8 cellular contexts compared by ENCODE assay signal in genomic region chr9:92325991-92326500, GRCh38. TPM values are rescaled to one million over a fixed set of nuclear protein-coding genes. Genes with fewer than 3 reads are reported as not detected.
DNase-seq lines count a peak whose midpoint lies in the region; ATAC-seq, FAIRE-seq and TF ChIP-seq lines count a peak whose summit lies in the region.

No MANE protein-coding gene starts in this region.

- no peaks in the 10 kb centered on the region for H3K27me3 Mint-ChIP-seq in activated T-cell treated with anti-CD3 and anti-CD28 coated beads, Interleukin-2, amount 50 U/mL, for 24 hours

- H3K4me2 ChIP-seq in MM.1S (ENCODE audit: low read depth, low read length) = peak overlapping the region; percentile 77
- peak overlapping the region; percentile 100 for H3K4me2 ChIP-seq in K562 (ENCODE audit: insufficient read depth, low read length)

- peak overlapping the region; percentile 88 for H3K4me3 ChIP-seq in MM.1S (ENCODE audit: low read length)
- H3K4me3 ChIP-seq in K562 = peak overlapping the region; percentile 57
- peak overlapping the region; percentile 66 to 79 for H3K4me3 ChIP-seq in left lung
- peak overlapping the region; percentile 67 to 70 for H3K4me3 ChIP-seq in tibial artery

- POLR2A ChIA-PET in K562 (lab: Yijun Ruan, JAX) = interaction anchor here (1.1 to 2.4 kb wide), 8 partner anchors 9 to 344 kb away, joined by 3 to 12 read pairs (median 4); partner anchors contain the start of gene IPPK

- H3K27ac ChIP-seq in MM.1S (ENCODE audit: low read length) = peak overlapping the region; percentile 96; the same call in 1 of the 2 replicates
- peak overlapping the region; percentile 98 for H3K27ac ChIP-seq in K562 (ENCODE audit: extremely low read depth, low read depth, low read length)
- peak overlapping the region; percentile 91 to 99 for H3K27ac ChIP-seq in left lung
- H3K27ac ChIP-seq in tibial artery = peak overlapping the region; percentile 90 to 91

- H4K20me1 ChIP-seq in MM.1S (ENCODE audit: insufficient read depth, low read length) (no peaks in the 10 kb centered on the region), K562 (replicated peaks; ENCODE audit: control insufficient read depth, insufficient read depth, low read length) (no peaks in the 10 kb centered on the region)

- no TSS peak for BruUV-seq in K562 (replicated peaks; lab: Mats Ljungman, UMichigan)

- TF ChIP-seq EP300 in K562 (IDR thresholded peaks at IDR 0.05; ENCODE audit: low read length) = no peak

- H3K9me1 ChIP-seq in K562 (ENCODE audit: control insufficient read depth, insufficient read depth, low read length) = no peaks in the 10 kb centered on the region

- peaks cover 50% of the 10 kb centered on the region for H3K36me3 Mint-ChIP-seq in activated T-cell treated with anti-CD3 and anti-CD28 coated beads, Interleukin-2, amount 50 U/mL, for 24 hours (ENCODE audit: low read depth)

- peaks cover 26% of the 10 kb centered on the region for H3K4me1 ChIP-seq in MM.1S (ENCODE audit: low read length)
- H3K4me1 ChIP-seq in K562 (replicated peaks in 1 of 2; ENCODE audit: control insufficient read depth in 2 of 2, insufficient read depth in 2 of 2, low read length in 2 of 2) = peaks cover 5 to 16% of the 10 kb centered on the region in 2 experiments; a peak in 3 of 5 replicates
- H3K4me1 ChIP-seq in left lung = peaks cover 4 to 24% of the 10 kb centered on the region in 2 donors
- peaks cover 0 to 22% (median 18%) of the 10 kb centered on the region in 4 donors for H3K4me1 ChIP-seq in tibial artery

- H3K36me3 ChIP-seq in MM.1S (replicated peaks; ENCODE audit: insufficient read depth, low read length) (peaks cover 6% of the 10 kb centered on the region), K562 (ENCODE audit: control insufficient read depth, insufficient read depth, low read length) (peaks cover 31% of the 10 kb centered on the region), left lung (peaks cover 0 to 22% of the 10 kb centered on the region in 2 donors), tibial artery (peaks cover 11 to 16% (median 15%) of the 10 kb centered on the region in 3 donors)

- H3K4me3 Mint-ChIP-seq in activated T-cell treated with anti-CD3 and anti-CD28 coated beads, Interleukin-2, amount 50 U/mL, for 24 hours = peak overlapping the region; percentile 98

- no peak for TF ChIP-seq RAD21 in K562 (CRISPR knock-in tag; conservative IDR thresholded peaks at IDR 0.05 in 1 of 2, IDR thresholded peaks at IDR 0.05 in 1 of 2)

- no peaks in the 10 kb centered on the region for H3K27me3 ChIP-seq in MM.1S (replicated peaks; ENCODE audit: insufficient read depth, low read length)
- no peaks in the 10 kb centered on the region for H3K27me3 ChIP-seq in K562 (ENCODE audit: control insufficient read depth in 2 of 2, insufficient read depth in 2 of 2, low read length in 2 of 2)
- no peaks in the 10 kb centered on the region for H3K27me3 ChIP-seq in left lung
- no peaks in the 10 kb centered on the region for H3K27me3 ChIP-seq in tibial artery

- intact Hi-C loops in K562 (cut with micrococcal nuclease) (loop anchor here (2.0 to 5.0 kb wide), 3 partner anchors 33 to 189 kb away; partner anchors contain the start of gene IARS1), left lung (cut with DNase I) (no loop called here), tibial artery (cut with DNase I; ENCODE audit: low total_unique reads) (no loop called here)

- no peaks in the 10 kb centered on the region for H3K9me2 ChIP-seq in MM.1S (replicated peaks; ENCODE audit: insufficient read depth, low read length)

- H3K9me3 Mint-ChIP-seq in activated T-cell treated with anti-CD3 and anti-CD28 coated beads, Interleukin-2, amount 50 U/mL, for 24 hours = no peaks in the 10 kb centered on the region

- H3F3A ChIP-seq in MM.1S (ENCODE audit: insufficient read depth, low read length) = no peaks in the 10 kb centered on the region; the same call in 1 of the 2 replicates

- H2AFZ ChIP-seq in MM.1S (ENCODE audit: low read length) (peak overlapping the region; percentile 78), K562 (ENCODE audit: low read depth, low read length) (peak overlapping the region; percentile 93)

- under 1% methylated on average over 30 of the region's 30 CpGs for WGBS in K562 (ENCODE audit: insufficient coverage, low coverage, missing lambda C conversion rate)

- H3K9ac ChIP-seq in MM.1S (ENCODE audit: low read length) (peak overlapping the region; percentile 99), K562 (ENCODE audit: insufficient read depth in 1 of 2, low read depth in 2 of 2, low read length in 2 of 2) (peak overlapping the region; percentile 96 to 99)

- peak; percentile 81 for FAIRE-seq in K562 (lab: Jason Lieb, UNC)

- TF ChIP-seq POLR2A in K562 (conservative IDR thresholded peaks at IDR 0.05) = peak; percentile 12; the same call in 1 of the 2 replicates

- no peak for TF ChIP-seq CTCF in MM.1S (IDR thresholded peaks at IDR 0.05; ENCODE audit: low read length)
- no peak for TF ChIP-seq CTCF in K562 (IDR thresholded peaks at IDR 0.05 in 2 of 3, conservative IDR thresholded peaks at IDR 0.05 in 1 of 3; ENCODE audit: insufficient read depth in 2 of 3, low read depth in 1 of 3, low read length in 3 of 3)
- TF ChIP-seq CTCF in left lung (IDR thresholded peaks at IDR 0.05) = no peak
- TF ChIP-seq CTCF in tibial artery (IDR thresholded peaks at IDR 0.05) = no peak

- peak overlapping the region; percentile 100 for H3K27ac Mint-ChIP-seq in activated T-cell treated with anti-CD3 and anti-CD28 coated beads, Interleukin-2, amount 50 U/mL, for 24 hours

- CTCF ChIA-PET in K562 (lab: Yijun Ruan, JAX; ENCODE audit: low intra/inter-chr PET ratio) = no interaction called here

- in situ Hi-C loops in K562 (cut with MboI) = loop anchor here (10.0 kb wide), 1 partner anchor 309 kb away; no protein-coding TSS in a partner anchor

- peaks cover 47% of the 10 kb centered on the region for H3K4me1 Mint-ChIP-seq in activated T-cell treated with anti-CD3 and anti-CD28 coated beads, Interleukin-2, amount 50 U/mL, for 24 hours (ENCODE audit: low read depth)

- H3K79me2 ChIP-seq in MM.1S (ENCODE audit: low read length) = peaks cover 77% of the 10 kb centered on the region
- peaks cover 62% of the 10 kb centered on the region for H3K79me2 ChIP-seq in K562 (ENCODE audit: control insufficient read depth, insufficient read depth, low read length)

- ATAC-seq in K562 = peak; percentile 48
- peak; percentile 2 for ATAC-seq in left lung

- no peak for DNase-seq in activated T-cell treated with anti-CD3 and anti-CD28 coated beads, Interleukin-2, amount 50 U/mL, for 24 hours
- DNase-seq in activated T-cell treated with anti-CD3 and anti-CD28 coated beads, Interleukin-2, amount 50 U/mL, for 1 hour = no peak
- peak; percentile 33 for DNase-seq in MM.1S
- DNase-seq in K562 (ENCODE audit: extremely low read depth in 1 of 4, low spot score in 3 of 4) = peak in 3 of 4 experiments; percentile 15 to 51 (median 37)
- no peak for DNase-seq in left lung
- DNase-seq in tibial artery = peak in 1 of 2 donors; percentile 28
- DNase-seq in HCEC 1CT = no peak
- no peak for DNase-seq in SW480 (ENCODE audit: low spot score)

- H3K9me3 ChIP-seq in MM.1S (replicated peaks; ENCODE audit: insufficient read depth, low read length) = no peaks in the 10 kb centered on the region
- no peaks in the 10 kb centered on the region for H3K9me3 ChIP-seq in K562 (replicated peaks; ENCODE audit: control insufficient read depth, insufficient read depth, low read depth, low read length)
- no peaks in the 10 kb centered on the region for H3K9me3 ChIP-seq in left lung
- H3K9me3 ChIP-seq in tibial artery = no peaks in the 10 kb centered on the region

RNA-seq across cellular contexts. Expression of gene CENPP, which starts 0.3 kb away (rescaled TPM):
- 35.9 and 70.6 TPM in 2 replicates for total RNA-seq in K562 (2011; cell fraction: chromatin; rRNA removed; ENCODE audit: low replicate concordance)
- 8.8 and 13.2 TPM in 2 replicates for total RNA-seq in K562 (2011; cell fraction: nucleolus; rRNA removed)
- total RNA-seq in K562 (2011; cell fraction: nucleoplasm; rRNA removed) = 30.5 and 30.9 TPM in 2 replicates
- total RNA-seq in K562 (2014; rRNA removed) (16.1 and 17.7 TPM in 2 replicates), K562 (2014; rRNA removed; fragmentation: Illumina TruSeq; extraction: Trizol) (22.6 and 27.7 TPM in 2 replicates), K562 (2015; rRNA removed; fragmentation: Illumina TruSeq; extraction: Trizol) (23.4 and 28.5 TPM in 2 replicates), K562 (2021) (17.9 and 19.7 TPM in 2 replicates), left lung (1 to 10 TPM; 5.0 to 8.4 TPM)
- polyA plus RNA-seq in K562 (2011; rRNA removed) (15.0 and 17.9 TPM in 2 replicates), K562 (2014; fragmentation: Illumina TruSeq; extraction: Trizol) (24.1 and 25.8 TPM in 2 replicates), K562 (2014; fragmentation: Nextera tagmentation; extraction: Ambion mirVana) (10 to 100 TPM in 1 of 2 experiments, 1 to 10 TPM in 1; 8.0 to 10.2 TPM), K562 (2014; rRNA removed) (18.5 and 20.9 TPM in 2 replicates)
- 2.5 and 3.3 TPM in 2 replicates for polyA plus RNA-seq in K562 (2011; cell fraction: cytosol; rRNA removed)
- polyA plus RNA-seq in K562 (2011; cell fraction: nucleus; rRNA removed) = 3.6 and 3.7 TPM in 2 replicates
- polyA plus RNA-seq in K562 (2012) = 13.4 and 15.8 TPM in 2 replicates
- 12.7 and 16.5 TPM in 2 replicates for polyA minus RNA-seq in K562 (2011; rRNA and poly(A)+ RNA removed)
- 5.6 and 7.9 TPM in 2 replicates for polyA minus RNA-seq in K562 (2011; cell fraction: cytosol; rRNA and poly(A)+ RNA removed)
- polyA minus RNA-seq in K562 (2011; cell fraction: nucleus; rRNA and poly(A)+ RNA removed) = 8.3 and 17.5 TPM in 2 replicates

RNA-seq across cellular contexts. Expression of gene NOL8, which starts 0.9 kb away (rescaled TPM):
- 88.1 and 253 TPM in 2 replicates for total RNA-seq in K562 (2011; cell fraction: chromatin; rRNA removed; ENCODE audit: low replicate concordance)
- 39.0 and 50.7 TPM in 2 replicates for total RNA-seq in K562 (2011; cell fraction: nucleolus; rRNA removed)
- total RNA-seq in K562 (2011; cell fraction: nucleoplasm; rRNA removed) = 86.3 and 124 TPM in 2 replicates
- total RNA-seq in K562 (2014; rRNA removed) (46.9 and 51.3 TPM in 2 replicates), K562 (2014; rRNA removed; fragmentation: Illumina TruSeq; extraction: Trizol) (57.1 and 64.7 TPM in 2 replicates), K562 (2015; rRNA removed; fragmentation: Illumina TruSeq; extraction: Trizol) (57.4 and 64.8 TPM in 2 replicates), K562 (2021) (51.5 and 55.0 TPM in 2 replicates), left lung (10 to 100 TPM; 23.7 to 35.1 TPM)
- polyA plus RNA-seq in K562 (2011; rRNA removed) (41.3 and 51.9 TPM in 2 replicates), K562 (2014; fragmentation: Illumina TruSeq; extraction: Trizol) (66.0 and 88.8 TPM in 2 replicates), K562 (2014; fragmentation: Nextera tagmentation; extraction: Ambion mirVana) (10 to 100 TPM; 83.4 to 91.5 TPM), K562 (2014; rRNA removed) (58.7 and 62.5 TPM in 2 replicates)
- polyA plus RNA-seq in K562 (2011; cell fraction: cytosol; rRNA removed) = 7.6 and 12.9 TPM in 2 replicates
- 76.6 and 92.6 TPM in 2 replicates for polyA plus RNA-seq in K562 (2011; cell fraction: nucleus; rRNA removed)
- 31.0 and 43.3 TPM in 2 replicates for polyA plus RNA-seq in K562 (2012)
- polyA minus RNA-seq in K562 (2011; rRNA and poly(A)+ RNA removed) = 122 and 141 TPM in 2 replicates
- polyA minus RNA-seq in K562 (2011; cell fraction: cytosol; rRNA and poly(A)+ RNA removed) = 22.0 and 31.9 TPM in 2 replicates
- 63.4 and 103 TPM in 2 replicates for polyA minus RNA-seq in K562 (2011; cell fraction: nucleus; rRNA and poly(A)+ RNA removed)

RNA-seq across cellular contexts. Expression of gene IARS1, which starts 32.5 kb away (rescaled TPM):
- 589 and 1,257 TPM in 2 replicates for total RNA-seq in K562 (2011; cell fraction: chromatin; rRNA removed; ENCODE audit: low replicate concordance)
- 269 and 325 TPM in 2 replicates for total RNA-seq in K562 (2011; cell fraction: nucleolus; rRNA removed)
- total RNA-seq in K562 (2011; cell fraction: nucleoplasm; rRNA removed) = 485 and 488 TPM in 2 replicates
- total RNA-seq in K562 (2014; rRNA removed) (240 and 256 TPM in 2 replicates), K562 (2014; rRNA removed; fragmentation: Illumina TruSeq; extraction: Trizol) (371 and 390 TPM in 2 replicates), K562 (2015; rRNA removed; fragmentation: Illumina TruSeq; extraction: Trizol) (254 and 275 TPM in 2 replicates), K562 (2021) (216 and 234 TPM in 2 replicates), left lung (100 to 1,000 TPM in 1 of 2 donors, 10 to 100 TPM in 1; 84.1 to 157 TPM)
- polyA plus RNA-seq in K562 (2011; rRNA removed) (124 and 133 TPM in 2 replicates), K562 (2014; fragmentation: Illumina TruSeq; extraction: Trizol) (228 and 249 TPM in 2 replicates), K562 (2014; fragmentation: Nextera tagmentation; extraction: Ambion mirVana) (100 to 1,000 TPM; 119 to 224 TPM), K562 (2014; rRNA removed) (147 and 158 TPM in 2 replicates)
- 58.9 and 89.2 TPM in 2 replicates for polyA plus RNA-seq in K562 (2011; cell fraction: cytosol; rRNA removed)
- 252 and 325 TPM in 2 replicates for polyA plus RNA-seq in K562 (2011; cell fraction: nucleus; rRNA removed)
- polyA plus RNA-seq in K562 (2012) = 128 and 282 TPM in 2 replicates
- polyA minus RNA-seq in K562 (2011; rRNA and poly(A)+ RNA removed) = 380 and 416 TPM in 2 replicates
- 143 and 185 TPM in 2 replicates for polyA minus RNA-seq in K562 (2011; cell fraction: cytosol; rRNA and poly(A)+ RNA removed)
- 154 and 311 TPM in 2 replicates for polyA minus RNA-seq in K562 (2011; cell fraction: nucleus; rRNA and poly(A)+ RNA removed)

Comparison
In these comparisons a context has a peak if more than half of its experiments do, and no peak if none do; other contexts are left out.
1. DNase-seq: peak in MM.1S (single experiment) and K562 (3 of 4); none in activated T-cell treated with anti-CD3 and anti-CD28 coated beads, Interleukin-2, amount 50 U/mL, for 24 hours (single experiment), activated T-cell treated with anti-CD3 and anti-CD28 coated beads, Interleukin-2, amount 50 U/mL, for 1 hour (single experiment), left lung (0 of 2), HCEC 1CT (single experiment) and SW480 (single experiment).
2. Peak in every context shown above with its lines, with median percentiles within 50 percentile points of each other: H3K27ac ChIP-seq and H3K4me3 ChIP-seq.